In genomic region chr1:60764489-60764888, GRCh38 we compare ENCODE assay signal across 11 cellular contexts.
"Had no signal": no experiment of that assay in that cellular context is flagged by ENCODE, and none has a peak within 500 bp of the region (broad histone marks: within the 10 kb centered on the region; RNA-seq: fewer than 3 reads in every experiment).

No MANE protein-coding gene starts in this region.

- H3K4me3 Mint-ChIP-seq: IgD-negative memory B cell had no signal

- H3K27me3 ChIP-seq: SJSA1 had no signal

- H3K27ac ChIP-seq: KMS-11, SJSA1, SK-N-MC had no signal

- H3K36me3 ChIP-seq: SJSA1 had no signal

- ATAC-seq: Panc1 had no signal

- H3K4me1 ChIP-seq: SJSA1 had no signal

- H3K27ac Mint-ChIP-seq: IgD-negative memory B cell had no signal

- H3K9me3 ChIP-seq: SJSA1 had no signal

- H3K36me3 Mint-ChIP-seq: IgD-negative memory B cell had no signal

- H3K4me3 ChIP-seq: K562, SJSA1, SK-N-MC had no signal

- DNase-seq: NCI-H1436, NCI-H187, NCI-H2081 treated with DMSO at 0.1 percent for 48 hours, NCI-H2171, SIG-M5 had no signal
